ENCODE assay signal across 20 cellular contexts in genomic region chr10:6327906-6328707, GRCh38.
DNase-seq lines count a peak whose midpoint lies in the region; ATAC-seq and TF ChIP-seq lines count a peak whose summit lies in the region.
"Had no signal": no experiment of that assay in that cellular context is flagged by ENCODE, and none has a peak within 500 bp of the region (broad histone marks: within the 10 kb centered on the region; RNA-seq: fewer than 3 reads in every experiment).

No MANE protein-coding gene starts in this region.

- H3K9me3 Mint-ChIP-seq in activated B cell treated with CpG ODN at 0.5 μM for 24 hours, result no peaks in the 10 kb centered on the region

- H3K4me3 Mint-ChIP-seq in activated B cell treated with CpG ODN at 0.5 μM for 24 hours, result peak overlapping the region; percentile 61
- H3K4me3 Mint-ChIP-seq: activated CD4-positive, alpha-beta T cell treated with anti-CD3 and anti-CD28 coated beads, Interleukin-2, amount 10 ng/mL, durations not matched to agents 24 days and 14 days; CD4-positive, alpha-beta memory T cell had no signal

- H4K20me1 ChIP-seq in BLaER1 treated with 17β-estradiol and CSF1 and Interleukin-3, amounts not matched to agents 10 nM and 100 nM, result no peaks in the 10 kb centered on the region
- H4K20me1 ChIP-seq in osteoblast (ENCODE audit: insufficient read depth, low read length), result no peaks in the 10 kb centered on the region

- peaks cover 11 to 43% (median 35%) of the 10 kb centered on the region in 11 experiments for H3K9me3 ChIP-seq in BLaER1 treated with 17β-estradiol and CSF1 and Interleukin-3, amounts not matched to agents 10 nM and 100 nM (replicated peaks in 1 of 11)
- no peaks in the 10 kb centered on the region for H3K9me3 ChIP-seq in osteoblast (ENCODE audit: low read depth, low read length)
- H3K9me3 ChIP-seq: colonic mucosa, MG63, tibial nerve had no signal

- H3K27me3 ChIP-seq in BLaER1 treated with 17β-estradiol and CSF1 and Interleukin-3, amounts not matched to agents 10 nM and 100 nM, result no peaks in the 10 kb centered on the region
- H3K27me3 ChIP-seq in osteoblast (ENCODE audit: insufficient read depth, low read length), result peaks cover 5% of the 10 kb centered on the region
- H3K27me3 ChIP-seq: colonic mucosa, MG63, tibial nerve had no signal

- intact Hi-C loops in activated B cell treated with CpG ODN at 0.5 μM for 24 hours (cut with micrococcal nuclease) (loop anchor here (2.0 kb wide), 1 partner anchor 19 kb away; no protein-coding TSS in a partner anchor), sciatic nerve (cut with DNase I) (no loop called here)

- peak overlapping the region in 5 of 11 experiments; percentile 29 to 87 (median 67); a peak in 9 of 22 replicates for H3K4me2 ChIP-seq in BLaER1 treated with 17β-estradiol and CSF1 and Interleukin-3, amounts not matched to agents 10 nM and 100 nM
- no peak overlapping the region for H3K4me2 ChIP-seq in osteoblast (ENCODE audit: insufficient read depth, low read length)
- H3K4me2 ChIP-seq: smooth muscle cell had no signal

- H3K4me1 Mint-ChIP-seq in activated B cell treated with CpG ODN at 0.5 μM for 24 hours, result peaks cover 27% of the 10 kb centered on the region
- H3K4me1 Mint-ChIP-seq: CD4-positive, alpha-beta memory T cell had no signal

- peaks cover 0 to 45% (median 10%) of the 10 kb centered on the region in 11 experiments; a peak in 12 of 22 replicates for H3K36me3 ChIP-seq in BLaER1 treated with 17β-estradiol and CSF1 and Interleukin-3, amounts not matched to agents 10 nM and 100 nM
- H3K36me3 ChIP-seq in osteoblast (ENCODE audit: insufficient read depth, low read length), result no peaks in the 10 kb centered on the region
- H3K36me3 ChIP-seq: colonic mucosa, MG63 had no signal

- H3K4me3 ChIP-seq in BLaER1 treated with 17β-estradiol and CSF1 and Interleukin-3, amounts not matched to agents 10 nM and 100 nM, result no peak overlapping the region
- H3K4me3 ChIP-seq in osteoblast (ENCODE audit: insufficient read depth, low read length), result no peak overlapping the region
- H3K4me3 ChIP-seq: colonic mucosa, MG63, smooth muscle cell, tibial nerve had no signal

- POLR2A ChIA-PET in activated B cell treated with CpG ODN at 0.5 μM for 24 hours (lab: Charles Lee), result interaction anchor here (0.6 to 2.5 kb wide), 10 partner anchors 9 to 353 kb away, joined by 3 to 37 read pairs (median 5); partner anchors contain the start of gene PFKFB3

- peaks cover 0 to 42% (median 6%) of the 10 kb centered on the region in 10 experiments; a peak in 11 of 20 replicates for H3K4me1 ChIP-seq in BLaER1 treated with 17β-estradiol and CSF1 and Interleukin-3, amounts not matched to agents 10 nM and 100 nM
- H3K4me1 ChIP-seq in osteoblast (ENCODE audit: insufficient read depth, low read length), result no peaks in the 10 kb centered on the region
- H3K4me1 ChIP-seq: colonic mucosa had no signal

- ATAC-seq in activated B cell treated with CpG ODN at 0.5 μM for 24 hours (ENCODE audit: low read depth) (no peak), sciatic nerve (peak; percentile 34), HG03175 (IDR thresholded peaks at IDR 0.05; ENCODE audit: unreplicated experiment) (no peak)

- H3K9ac ChIP-seq in BLaER1 treated with 17β-estradiol and CSF1 and Interleukin-3, amounts not matched to agents 10 nM and 100 nM, result peak overlapping the region in 3 of 11 experiments; percentile 16 to 57 (median 45); a peak in 2 of 22 replicates

- H3K27ac Mint-ChIP-seq in activated B cell treated with CpG ODN at 0.5 μM for 24 hours, result peak overlapping the region; percentile 80
- H3K27ac Mint-ChIP-seq: activated CD4-positive, alpha-beta T cell treated with anti-CD3 and anti-CD28 coated beads, Interleukin-2, amount 10 ng/mL, durations not matched to agents 24 days and 14 days had no signal

- no peaks in the 10 kb centered on the region for H3K36me3 Mint-ChIP-seq in activated B cell treated with CpG ODN at 0.5 μM for 24 hours (ENCODE audit: low read depth)

- DNase-seq in activated B cell treated with CpG ODN at 0.5 μM for 24 hours, result no peak
- DNase-seq in hypothalamus (lab: John Stamatoyannopoulos, UW), result peak in 38 of 51 donors; percentile 10 to 89 (median 60)
- DNase-seq in sciatic nerve (ENCODE audit: low spot score), result no peak
- no peak for DNase-seq in osteoblast (ENCODE audit: insufficient read length, low spot score, missing footprints)
- no peak for DNase-seq in activated CD4-positive, alpha-beta T cell treated with anti-CD3 and anti-CD28 coated beads, Interleukin-2, amount 50 U/mL, for 4 hours
- DNase-seq in stimulated activated naive CD4-positive, alpha-beta T cell (lab: John Stamatoyannopoulos, UW), result no peak
- DNase-seq: activated CD4-positive, alpha-beta T cell treated with anti-CD3 and anti-CD28 coated beads, Interleukin-2, amount 10 ng/mL, durations not matched to agents 24 days and 14 days; activated CD8-positive, alpha-beta memory T cell treated with anti-CD3 and anti-CD28 coated beads, Interleukin-2, amount 50 U/mL, for 48 hours; activated gamma-delta T cell treated with Interleukin-2 at 50 U/mL for 16 hours; CD4-positive, alpha-beta memory T cell; colonic mucosa; DMS53; MG63; NCI-H1694 treated with DMSO at 0.1 percent for 48 hours; NCI-H226; stimulated activated CD8-positive, alpha-beta memory T cell treated with anti-CD3 and anti-CD28 coated beads, Interleukin-4, amount 100 ng/mL, for 48 hours had no signal

- no peaks in the 10 kb centered on the region for H3K79me2 ChIP-seq in osteoblast (ENCODE audit: insufficient read depth, low read length)

- H2AFZ ChIP-seq in osteoblast (ENCODE audit: low read length), result no peak overlapping the region

- peak overlapping the region in 6 of 11 experiments; percentile 20 to 77 (median 52); a peak in 11 of 22 replicates for H3K27ac ChIP-seq in BLaER1 treated with 17β-estradiol and CSF1 and Interleukin-3, amounts not matched to agents 10 nM and 100 nM
- H3K27ac ChIP-seq in osteoblast (ENCODE audit: low read depth, low read length), result no peak overlapping the region
- H3K27ac ChIP-seq: colonic mucosa had no signal

- TF ChIP-seq CTCF in activated B cell treated with CpG ODN at 0.5 μM for 24 hours (IDR thresholded peaks at IDR 0.05) (no peak), osteoblast (IDR thresholded peaks at IDR 0.05; ENCODE audit: extremely low read depth, low read depth, low read length) (no peak)

- CTCF ChIA-PET in activated B cell treated with CpG ODN at 0.5 μM for 24 hours (lab: Charles Lee), result interaction anchor here (1.2 to 2.7 kb wide), 3 partner anchors 8 to 73 kb away, joined by 5 to 11 read pairs (median 10); no protein-coding TSS in a partner anchor

- no peaks in the 10 kb centered on the region for H3K27me3 Mint-ChIP-seq in activated B cell treated with CpG ODN at 0.5 μM for 24 hours
- H3K27me3 Mint-ChIP-seq: activated CD4-positive, alpha-beta T cell treated with anti-CD3 and anti-CD28 coated beads, Interleukin-2, amount 10 ng/mL, durations not matched to agents 24 days and 14 days; CD4-positive, alpha-beta memory T cell had no signal

Comparison
In these comparisons a context has a peak if more than half of its experiments do, and no peak if none do; other contexts are left out.
1. DNase-seq: peak in hypothalamus (38 of 51); none in activated B cell treated with CpG ODN at 0.5 μM for 24 hours (single experiment), sciatic nerve (single experiment), osteoblast (single experiment), activated CD4-positive, alpha-beta T cell treated with anti-CD3 and anti-CD28 coated beads, Interleukin-2, amount 50 U/mL, for 4 hours (0 of 2) and stimulated activated naive CD4-positive, alpha-beta T cell (0 of 6).